Comparison of ENCODE assay signal across 9 cellular contexts in genomic region chr20:6053776-6054688, GRCh38. TPM values are rescaled to one million over a fixed set of nuclear protein-coding genes. Genes with fewer than 3 reads are reported as not detected.
DNase-seq lines count a peak whose midpoint lies in the region; ATAC-seq and TF ChIP-seq lines count a peak whose summit lies in the region.
"Had no signal": no experiment of that assay in that cellular context is flagged by ENCODE, and none has a peak within 500 bp of the region (broad histone marks: within the 10 kb centered on the region; RNA-seq: fewer than 3 reads in every experiment).

LRRN4 (minus strand) TSS chr20:6054060; CDS start chr20:6052799, 1,261 bp downstream.

- in situ Hi-C loops in mammary epithelial cell (cut with MboI; ENCODE audit: low sequenced_read_pairs in 2 of 2) = no loop called here

- peaks cover 42% of the 10 kb centered on the region for H3K27me3 Mint-ChIP-seq in GM23338 (ENCODE audit: insufficient read depth, low read depth, poor library complexity)
- peaks cover 45% of the 10 kb centered on the region for H3K27me3 Mint-ChIP-seq in neural progenitor cell (ENCODE audit: insufficient read depth, low read depth)

- intact Hi-C loops in mammary epithelial cell (cut with micrococcal nuclease) = no loop called here

- H3K9me3 Mint-ChIP-seq in GM23338 = no peaks in the 10 kb centered on the region
- no peaks in the 10 kb centered on the region for H3K9me3 Mint-ChIP-seq in neural progenitor cell
- H3K9me3 Mint-ChIP-seq in stimulated activated effector memory CD8-positive, alpha-beta T cell treated with anti-CD3 and anti-CD28 coated beads, Interleukin-12 subunit alpha, Interleukin-12 subunit beta, amount 100 ng/mL, for 72 hours = no peaks in the 10 kb centered on the region
- H3K9me3 Mint-ChIP-seq: stimulated activated memory B cell treated with anti-CD40 and anti-IgM and Interleukin-4, amounts not matched to agents 10 μg/mL and 1 μg/mL and 100 μg/mL, for 72 hours had no signal

- H3K4me3 Mint-ChIP-seq in GM23338 (peak within 1 kb of the TSS; percentile 63), neural progenitor cell (peak within 1 kb of the TSS; percentile 76)
- H3K4me3 Mint-ChIP-seq in stimulated activated effector memory CD8-positive, alpha-beta T cell treated with anti-CD3 and anti-CD28 coated beads, Interleukin-12 subunit alpha, Interleukin-12 subunit beta, amount 100 ng/mL, for 72 hours = no peak within 1 kb of the TSS
- H3K4me3 Mint-ChIP-seq: stimulated activated memory B cell treated with anti-CD40 and anti-IgM and Interleukin-4, amounts not matched to agents 10 μg/mL and 1 μg/mL and 100 μg/mL, for 72 hours had no signal

- CTCF ChIA-PET in mammary epithelial cell (lab: Charles Lee; ENCODE audit: low non-redundant PET) = interaction anchor here (0.5 kb wide), 1 partner anchor 33 kb away, joined by 7 read pairs; no protein-coding TSS in a partner anchor

- H4K20me1 ChIP-seq in GM23338 (replicated peaks; ENCODE audit: insufficient read depth) (no peaks in the 10 kb centered on the region), mammary epithelial cell (ENCODE audit: insufficient read depth, low read length) (no peaks in the 10 kb centered on the region), neural progenitor cell (ENCODE audit: low read depth) (no peaks in the 10 kb centered on the region)

- H3K27ac ChIP-seq in GM23338 (ENCODE audit: low read depth) (no peak within 1 kb of the TSS), mammary epithelial cell (ENCODE audit: insufficient read depth, low read depth, low read length) (no peak within 1 kb of the TSS), neural progenitor cell (no peak within 1 kb of the TSS)

- no peaks in the 10 kb centered on the region for H3K9me3 ChIP-seq in mammary epithelial cell (replicated peaks; ENCODE audit: insufficient read depth, low read length)
- no peaks in the 10 kb centered on the region for H3K9me3 ChIP-seq in neural progenitor cell (ENCODE audit: low read depth)

- ATAC-seq in GM23338 = peak; percentile 64
- no peak for ATAC-seq in stimulated activated effector memory CD8-positive, alpha-beta T cell treated with anti-CD3 and anti-CD28 coated beads, Interleukin-12 subunit alpha, Interleukin-12 subunit beta, amount 100 ng/mL, for 72 hours
- ATAC-seq: stimulated activated memory B cell treated with anti-CD40 and anti-IgM and Interleukin-4, amounts not matched to agents 10 μg/mL and 1 μg/mL and 100 μg/mL, for 72 hours had no signal

- DNase-seq in GM23338 (ENCODE audit: low spot score) (peak; percentile 83), NCI-H2029 treated with DMSO at 0.1 percent for 48 hours (lab: John Stamatoyannopoulos, UW) (peak; percentile 94), mammary epithelial cell (peak; percentile 80), neural progenitor cell (ENCODE audit: low spot score) (peak; percentile 25), HCEC 1CT (no peak), D341Med (ENCODE audit: low spot score) (no peak)
- DNase-seq in stimulated activated effector memory CD8-positive, alpha-beta T cell treated with anti-CD3 and anti-CD28 coated beads, Interleukin-12 subunit alpha, Interleukin-12 subunit beta, amount 100 ng/mL, for 72 hours (ENCODE audit: low spot score in 2 of 2) = no peak
- DNase-seq: anterior cingulate cortex had no signal

- H3K9me2 ChIP-seq in GM23338 (ENCODE audit: insufficient read depth) = peaks cover 3% of the 10 kb centered on the region; the same call in 1 of the 2 replicates

- H3K4me1 Mint-ChIP-seq in GM23338 = peaks cover 18% of the 10 kb centered on the region
- H3K4me1 Mint-ChIP-seq in neural progenitor cell = peaks cover 5% of the 10 kb centered on the region
- no peaks in the 10 kb centered on the region for H3K4me1 Mint-ChIP-seq in stimulated activated effector memory CD8-positive, alpha-beta T cell treated with anti-CD3 and anti-CD28 coated beads, Interleukin-12 subunit alpha, Interleukin-12 subunit beta, amount 100 ng/mL, for 72 hours

- H3K36me3 ChIP-seq in GM23338 (ENCODE audit: insufficient read depth) (no peaks in the 10 kb centered on the region), mammary epithelial cell (ENCODE audit: insufficient read depth, low read length) (no peaks in the 10 kb centered on the region), neural progenitor cell (no peaks in the 10 kb centered on the region)

- 34% methylated on average over 13 of the region's 13 CpGs for WGBS in mammary epithelial cell (ENCODE audit: low coverage, missing lambda C conversion rate)

- dilution Hi-C loops in mammary epithelial cell (cut with HindIII; ENCODE audit: low sequenced_read_pairs) = no loop called here

- no peak within 1 kb of the TSS for H3K9ac ChIP-seq in mammary epithelial cell (ENCODE audit: insufficient read depth, low read length)
- no peak within 1 kb of the TSS for H3K9ac ChIP-seq in neural progenitor cell

- H3K27me3 ChIP-seq in GM23338 (ENCODE audit: insufficient read depth) = peaks cover 56% of the 10 kb centered on the region
- no peaks in the 10 kb centered on the region for H3K27me3 ChIP-seq in mammary epithelial cell (ENCODE audit: insufficient read depth, low read length)
- H3K27me3 ChIP-seq in neural progenitor cell = peaks cover 60% of the 10 kb centered on the region

- H3K4me3 ChIP-seq in GM23338 (peak within 1 kb of the TSS; percentile 69), mammary epithelial cell (replicated peaks in 1 of 3; ENCODE audit: insufficient read depth in 1 of 3, low read depth in 2 of 3, low read length in 3 of 3) (no peak within 1 kb of the TSS), neural progenitor cell (no peak within 1 kb of the TSS)

- no peak for TF ChIP-seq CTCF in GM23338 (conservative IDR thresholded peaks at IDR 0.05; ENCODE audit: low read depth in 2 of 2)
- no peak for TF ChIP-seq CTCF in mammary epithelial cell (conservative IDR thresholded peaks at IDR 0.05 in 1 of 2, IDR thresholded peaks at IDR 0.05 in 1 of 2; ENCODE audit: extremely low read depth in 1 of 2, insufficient read depth in 1 of 2, low read depth in 1 of 2, low read length in 2 of 2)
- TF ChIP-seq CTCF in neural progenitor cell (IDR thresholded peaks at IDR 0.05) = no peak

- peaks cover 19% of the 10 kb centered on the region for H3K4me1 ChIP-seq in GM23338 (ENCODE audit: insufficient read depth)
- peaks cover 26% of the 10 kb centered on the region for H3K4me1 ChIP-seq in mammary epithelial cell (ENCODE audit: insufficient read depth, low read length)
- H3K4me1 ChIP-seq in neural progenitor cell = peaks cover 10% of the 10 kb centered on the region

- H3K4me2 ChIP-seq in GM23338 (peak within 1 kb of the TSS; percentile 88), mammary epithelial cell (ENCODE audit: insufficient read depth, low read depth, low read length) (peak within 1 kb of the TSS; percentile 52), neural progenitor cell (no peak within 1 kb of the TSS)

- H3K79me2 ChIP-seq in GM23338 (replicated peaks; ENCODE audit: insufficient read depth) (no peaks in the 10 kb centered on the region), mammary epithelial cell (ENCODE audit: insufficient read depth, low read length) (no peaks in the 10 kb centered on the region), neural progenitor cell (ENCODE audit: low read depth) (no peaks in the 10 kb centered on the region)

- peaks cover 8% of the 10 kb centered on the region; the same call in 2 of the 3 replicates for H3K36me3 Mint-ChIP-seq in GM23338 (ENCODE audit: low read depth)
- peaks cover 2% of the 10 kb centered on the region for H3K36me3 Mint-ChIP-seq in neural progenitor cell
- H3K36me3 Mint-ChIP-seq in stimulated activated effector memory CD8-positive, alpha-beta T cell treated with anti-CD3 and anti-CD28 coated beads, Interleukin-12 subunit alpha, Interleukin-12 subunit beta, amount 100 ng/mL, for 72 hours = no peaks in the 10 kb centered on the region
- H3K36me3 Mint-ChIP-seq: stimulated activated memory B cell treated with anti-CD40 and anti-IgM and Interleukin-4, amounts not matched to agents 10 μg/mL and 1 μg/mL and 100 μg/mL, for 72 hours had no signal

- no TSS peak for BruUV-seq in mammary epithelial cell (replicated peaks; lab: Mats Ljungman, UMichigan)

- no peak within 1 kb of the TSS for H3K27ac Mint-ChIP-seq in GM23338
- H3K27ac Mint-ChIP-seq in neural progenitor cell = no peak within 1 kb of the TSS
- no peak within 1 kb of the TSS for H3K27ac Mint-ChIP-seq in stimulated activated effector memory CD8-positive, alpha-beta T cell treated with anti-CD3 and anti-CD28 coated beads, Interleukin-12 subunit alpha, Interleukin-12 subunit beta, amount 100 ng/mL, for 72 hours
- H3K27ac Mint-ChIP-seq: stimulated activated memory B cell treated with anti-CD40 and anti-IgM and Interleukin-4, amounts not matched to agents 10 μg/mL and 1 μg/mL and 100 μg/mL, for 72 hours had no signal

- H3F3A ChIP-seq in GM23338 (replicated peaks; ENCODE audit: low read depth) (0 out of 2 replicates have a peak, but pooled peaks cover 4% of the 10 kb centered on the region), neural progenitor cell (ENCODE audit: low read depth) (peaks cover 5% of the 10 kb centered on the region)

- H2AFZ ChIP-seq in GM23338 = peak within 1 kb of the TSS; percentile 97
- H2AFZ ChIP-seq in mammary epithelial cell (ENCODE audit: low read depth, low read length) = peak within 1 kb of the TSS; percentile 79
- peak within 1 kb of the TSS; percentile 87 for H2AFZ ChIP-seq in neural progenitor cell (replicated peaks)

RNA-seq across cellular contexts. Expression of gene LRRN4, which starts in this region (rescaled TPM):
- total RNA-seq in GM23338 (2014; rRNA removed; shearing (Covaris generic)) = 0.70 and 2.2 TPM in 2 replicates
- 0.21 and 0.63 TPM in 2 replicates for polyA plus RNA-seq in GM23338 (2016; fragmentation: Nextera tagmentation; extraction: Ambion mirVana)
- total RNA-seq in mammary epithelial cell = under 1 TPM; under 0.01 to 0.19 TPM
- polyA plus RNA-seq in mammary epithelial cell = 0.33 TPM
- polyA minus RNA-seq in mammary epithelial cell = not detected
- not detected in 2 replicates for total RNA-seq in neural progenitor cell (ENCODE audit: low replicate concordance)

Comparison
In these comparisons a context has a peak if more than half of its experiments do, and no peak if none do; other contexts are left out.
1. Peak in DNase-seq and H3K4me2 ChIP-seq in mammary epithelial cell; RNA of the gene not detected or under 1 TPM.
2. Peak in DNase-seq in neural progenitor cell; RNA of the gene not detected or under 1 TPM.
3. DNase-seq: peak in GM23338 (single experiment) and NCI-H2029 treated with DMSO at 0.1 percent for 48 hours (single experiment); none in stimulated activated effector memory CD8-positive, alpha-beta T cell treated with anti-CD3 and anti-CD28 coated beads, Interleukin-12 subunit alpha, Interleukin-12 subunit beta, amount 100 ng/mL, for 72 hours (0 of 2), HCEC 1CT (single experiment) and D341Med (single experiment).
4. Peak in every context shown above with its lines, with median percentiles within 50 percentile points of each other: H2AFZ ChIP-seq.